Comparison of ENCODE assay signal across 9 cellular contexts in genomic region chr5:40754381-40755092, GRCh38. TPM values are rescaled to one million over a fixed set of nuclear protein-coding genes. Genes with fewer than 3 reads are reported as not detected.
A peak's percentile ranks its signal among the peaks of the same experiment; 100 is the strongest.
DNase-seq lines count a peak whose midpoint lies in the region; ATAC-seq, FAIRE-seq and TF ChIP-seq lines count a peak whose summit lies in the region.
"Had no signal": no experiment of that assay in that cellular context is flagged by ENCODE, and none has a peak within 500 bp of the region (broad histone marks: within the 10 kb centered on the region; RNA-seq: fewer than 3 reads in every experiment).

No MANE protein-coding gene starts in this region.

- H3K4me3 ChIP-seq in GM08714 (ENCODE audit: low read length) (peak overlapping the region; percentile 90), choroid plexus epithelial cell (ENCODE audit: low read depth, low read length) (peak overlapping the region; percentile 92), neural progenitor cell (peak overlapping the region; percentile 69)

- TF ChIP-seq CTCF in choroid plexus epithelial cell (conservative IDR thresholded peaks at IDR 0.05; ENCODE audit: low read depth, low read length) (no peak), neural progenitor cell (IDR thresholded peaks at IDR 0.05) (no peak)

- no peaks in the 10 kb centered on the region for H3K36me3 ChIP-seq in neural progenitor cell

- H3K4me3 Mint-ChIP-seq in neural progenitor cell, result no peak overlapping the region
- H3K4me3 Mint-ChIP-seq: stimulated activated naive CD8-positive, alpha-beta T cell treated with anti-CD3 and anti-CD28 coated beads, Interleukin-15, Interleukin-2, amounts not matched to agents 100 ng/mL and 50 ng/mL, for 24 hours had no signal

- no peaks in the 10 kb centered on the region for H3K9me3 ChIP-seq in neural progenitor cell (ENCODE audit: low read depth)

- H3K4me1 ChIP-seq in neural progenitor cell, result no peaks in the 10 kb centered on the region

- no peak overlapping the region for H3K9ac ChIP-seq in neural progenitor cell

- H3K36me3 Mint-ChIP-seq in neural progenitor cell, result peaks cover 27% of the 10 kb centered on the region

- ATAC-seq in GM21515 (IDR thresholded peaks at IDR 0.05; ENCODE audit: unreplicated experiment), result peak; percentile 13

- H3K4me1 Mint-ChIP-seq in neural progenitor cell, result no peaks in the 10 kb centered on the region

- DNase-seq in HTR-8/SVneo (ENCODE audit: insufficient read length, low spot score), result peak; percentile 33
- peak; percentile 68 for DNase-seq in choroid plexus epithelial cell (ENCODE audit: low read depth)
- peak; percentile 22 for DNase-seq in neural progenitor cell (ENCODE audit: low spot score)
- no peak for DNase-seq in NCI-H748 treated with DMSO at 0.1 percent for 48 hours (lab: John Stamatoyannopoulos, UW)
- DNase-seq in activated naive CD4-positive, alpha-beta T cell (lab: John Stamatoyannopoulos, UW), result no peak
- no peak for DNase-seq in occipital lobe (lab: John Stamatoyannopoulos, UW)

- no peak for FAIRE-seq in HTR-8/SVneo (lab: Jason Lieb, UNC)

- no peak overlapping the region for H3K27ac Mint-ChIP-seq in neural progenitor cell
- H3K27ac Mint-ChIP-seq: stimulated activated naive CD8-positive, alpha-beta T cell treated with anti-CD3 and anti-CD28 coated beads, Interleukin-15, Interleukin-2, amounts not matched to agents 100 ng/mL and 50 ng/mL, for 24 hours had no signal

- H4K20me1 ChIP-seq in neural progenitor cell (ENCODE audit: low read depth), result no peaks in the 10 kb centered on the region

- peaks cover 9% of the 10 kb centered on the region for H3F3A ChIP-seq in neural progenitor cell (ENCODE audit: low read depth)

- H3K27me3 ChIP-seq in neural progenitor cell, result no peaks in the 10 kb centered on the region

- H2AFZ ChIP-seq in neural progenitor cell (replicated peaks), result peak overlapping the region; percentile 71

- peaks cover 49% of the 10 kb centered on the region for H3K79me2 ChIP-seq in neural progenitor cell (ENCODE audit: low read depth)

- no peaks in the 10 kb centered on the region for H3K27me3 Mint-ChIP-seq in neural progenitor cell (ENCODE audit: insufficient read depth, low read depth)
- H3K27me3 Mint-ChIP-seq: stimulated activated naive CD8-positive, alpha-beta T cell treated with anti-CD3 and anti-CD28 coated beads, Interleukin-15, Interleukin-2, amounts not matched to agents 100 ng/mL and 50 ng/mL, for 24 hours had no signal

- peak overlapping the region; percentile 80 for H3K4me2 ChIP-seq in neural progenitor cell

- H3K9me3 Mint-ChIP-seq in neural progenitor cell, result peaks cover 18% of the 10 kb centered on the region
- H3K9me3 Mint-ChIP-seq: stimulated activated naive CD8-positive, alpha-beta T cell treated with anti-CD3 and anti-CD28 coated beads, Interleukin-15, Interleukin-2, amounts not matched to agents 100 ng/mL and 50 ng/mL, for 24 hours had no signal

- H3K27ac ChIP-seq in neural progenitor cell, result no peak overlapping the region

RNA-seq across cellular contexts. Expression of gene TTC33, which starts 1.2 kb away (rescaled TPM):
- total RNA-seq in neural progenitor cell (ENCODE audit: low replicate concordance) (30.9 and 52.5 TPM in 2 replicates), occipital lobe (65.5 TPM)

RNA-seq across cellular contexts. Expression of gene PRKAA1, which starts 43.6 kb away (rescaled TPM):
- total RNA-seq in neural progenitor cell (ENCODE audit: low replicate concordance) (35.5 and 58.5 TPM in 2 replicates), occipital lobe (74.1 TPM)

Comparison
In these comparisons a context has a peak if more than half of its experiments do, and no peak if none do; other contexts are left out.
1. DNase-seq: peak in HTR-8/SVneo (single experiment), choroid plexus epithelial cell (single experiment) and neural progenitor cell (single experiment); none in NCI-H748 treated with DMSO at 0.1 percent for 48 hours (single experiment), activated naive CD4-positive, alpha-beta T cell (0 of 4) and occipital lobe (single experiment).
2. Peak in every context shown above with its lines, with median percentiles within 50 percentile points of each other: H3K4me3 ChIP-seq.